Comparison of ENCODE assay signal across 17 cellular contexts in genomic region chr3:85387913-85388510, GRCh38.
DNase-seq lines count a peak whose midpoint lies in the region; ATAC-seq lines count a peak whose summit lies in the region.
"Had no signal": no experiment of that assay in that cellular context is flagged by ENCODE, and none has a peak within 500 bp of the region (broad histone marks: within the 10 kb centered on the region; RNA-seq: fewer than 3 reads in every experiment).

No MANE protein-coding gene starts in this region.

- ATAC-seq in Right ventricle myocardium inferior = no peak
- ATAC-seq: PC-3 had no signal

- H3K14ac ChIP-seq in mesenchymal stem cell (ENCODE audit: low read length in 2 of 2) = no peak overlapping the region

- H3K4me3 ChIP-seq in mesenchymal stem cell (ENCODE audit: insufficient read depth in 1 of 2, low read depth in 1 of 2, low read length in 2 of 2) = no peak overlapping the region
- H3K4me3 ChIP-seq: BLaER1 treated with 17β-estradiol and CSF1 and Interleukin-3, amounts not matched to agents 10 nM and 100 nM; SK-N-MC had no signal

- H3K4ac ChIP-seq in mesenchymal stem cell (ENCODE audit: low read depth in 1 of 2, low read length in 2 of 2) = no peak overlapping the region

- intact Hi-C loops in Right ventricle myocardium inferior (cut with DNase I) (no loop called here), cardiac septum (cut with DNase I) (no loop called here)

- no peak overlapping the region for H3K27ac ChIP-seq in mesenchymal stem cell (ENCODE audit: low read length, poor library complexity, severe bottlenecking)
- H3K27ac ChIP-seq: BLaER1 treated with 17β-estradiol and CSF1 and Interleukin-3, amounts not matched to agents 10 nM and 100 nM; SK-N-MC had no signal

- H3K36me3 ChIP-seq in mesenchymal stem cell (ENCODE audit: control insufficient read depth in 1 of 2, insufficient read depth in 2 of 2, low read depth in 1 of 2, low read length in 2 of 2) = no peaks in the 10 kb centered on the region
- H3K36me3 ChIP-seq: BLaER1 treated with 17β-estradiol and CSF1 and Interleukin-3, amounts not matched to agents 10 nM and 100 nM had no signal

- H2AK5ac ChIP-seq in mesenchymal stem cell (ENCODE audit: low read length, severe bottlenecking) = no peak overlapping the region

- DNase-seq in NCI-H1092 treated with DMSO at 0.1 percent for 48 hours (lab: John Stamatoyannopoulos, UW) (peak; percentile 14), NCI-H1092 (lab: John Stamatoyannopoulos, UW) (no peak), Right ventricle myocardium inferior (ENCODE audit: missing footprints) (peak; percentile 4), cardiac septum (ENCODE audit: low spot score) (no peak), astrocyte of the hippocampus (ENCODE audit: low read depth, low spot score) (peak; percentile 35), NCI-H1694 treated with DMSO at 0.1 percent for 48 hours (lab: John Stamatoyannopoulos, UW) (no peak), CD1c-positive myeloid dendritic cell (ENCODE audit: extremely low spot score) (no peak), mesenchymal stem cell (no peak)
- DNase-seq: EL, GOT3, MV-4-11, NCI-H146, NCI-H526 treated with DMSO at 0.1 percent for 48 hours, PC-3, T-helper 1 cell had no signal

- no peak overlapping the region for H4K91ac ChIP-seq in mesenchymal stem cell (ENCODE audit: low read length)

- H3K23ac ChIP-seq in mesenchymal stem cell (ENCODE audit: low read length in 2 of 2) = no peak overlapping the region

- H3K9ac ChIP-seq in mesenchymal stem cell (ENCODE audit: low read length) = no peak overlapping the region
- H3K9ac ChIP-seq: BLaER1 treated with 17β-estradiol and CSF1 and Interleukin-3, amounts not matched to agents 10 nM and 100 nM had no signal

- H4K8ac ChIP-seq in mesenchymal stem cell (ENCODE audit: low read length) = no peak overlapping the region

- H2BK120ac ChIP-seq in mesenchymal stem cell (ENCODE audit: low read depth, low read length) = no peak overlapping the region

- H3K79me1 ChIP-seq in mesenchymal stem cell (replicated peaks; ENCODE audit: low read length, poor library complexity, severe bottlenecking) = no peaks in the 10 kb centered on the region

- H2BK12ac ChIP-seq in mesenchymal stem cell (ENCODE audit: low read length in 2 of 2) = no peak overlapping the region

- no peak overlapping the region for H2AFZ ChIP-seq in mesenchymal stem cell (ENCODE audit: low read depth, low read length)

- H2BK5ac ChIP-seq in mesenchymal stem cell (ENCODE audit: low read depth, low read length, poor library complexity, severe bottlenecking) = no peak overlapping the region

- WGBS in mesenchymal stem cell = 72% methylated on average over 5 of the region's 6 CpGs

- no peaks in the 10 kb centered on the region for H3K4me1 ChIP-seq in mesenchymal stem cell (ENCODE audit: control insufficient read depth, insufficient read depth, low read depth, low read length)
- H3K4me1 ChIP-seq: BLaER1 treated with 17β-estradiol and CSF1 and Interleukin-3, amounts not matched to agents 10 nM and 100 nM had no signal

- no peak overlapping the region for H3K18ac ChIP-seq in mesenchymal stem cell (ENCODE audit: low read depth in 1 of 2, low read length in 2 of 2)

- no peak overlapping the region for H3K4me2 ChIP-seq in mesenchymal stem cell (ENCODE audit: low read length, poor library complexity, severe bottlenecking)
- H3K4me2 ChIP-seq: BLaER1 treated with 17β-estradiol and CSF1 and Interleukin-3, amounts not matched to agents 10 nM and 100 nM had no signal

- H2BK15ac ChIP-seq in mesenchymal stem cell (ENCODE audit: low read depth, poor library complexity, severe bottlenecking) = no peak overlapping the region

- H3K27me3 ChIP-seq in mesenchymal stem cell (ENCODE audit: control insufficient read depth in 1 of 2, insufficient read depth in 1 of 2, low read length in 2 of 2) = no peaks in the 10 kb centered on the region
- H3K27me3 ChIP-seq: BLaER1 treated with 17β-estradiol and CSF1 and Interleukin-3, amounts not matched to agents 10 nM and 100 nM had no signal

- H3K9me3 ChIP-seq in mesenchymal stem cell (ENCODE audit: control insufficient read depth, low read length) = no peaks in the 10 kb centered on the region
- H3K9me3 ChIP-seq: BLaER1 treated with 17β-estradiol and CSF1 and Interleukin-3, amounts not matched to agents 10 nM and 100 nM had no signal

Comparison
In these comparisons a context has a peak if more than half of its experiments do, and no peak if none do; other contexts are left out.
1. DNase-seq: peak in NCI-H1092 treated with DMSO at 0.1 percent for 48 hours (single experiment), Right ventricle myocardium inferior (single experiment) and astrocyte of the hippocampus (single experiment); none in NCI-H1092 (single experiment), cardiac septum (single experiment), NCI-H1694 treated with DMSO at 0.1 percent for 48 hours (single experiment), CD1c-positive myeloid dendritic cell (single experiment) and mesenchymal stem cell (single experiment).